In the genomic region with DNA sequence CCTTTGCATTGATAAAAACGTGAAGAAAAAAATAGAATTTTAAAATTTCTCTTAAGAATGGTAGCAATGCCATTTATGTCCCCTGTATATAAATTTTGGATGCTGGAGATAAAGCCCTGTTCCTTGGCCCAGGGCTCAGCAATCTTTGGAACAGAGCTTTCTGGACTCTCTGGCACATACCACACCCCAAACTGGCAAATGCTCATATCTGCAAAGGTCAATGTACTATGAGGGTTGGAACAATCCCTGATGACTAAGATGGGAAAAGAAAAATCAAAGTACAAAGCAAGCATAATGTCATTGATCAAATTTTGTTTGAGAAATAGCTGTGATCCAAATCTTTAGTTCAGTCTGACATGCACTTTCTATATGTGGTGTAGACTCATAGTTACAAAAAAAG, we compare ENCODE assay signal across 1 cellular context.
TF ChIP-seq lines count a peak whose summit lies in the region.

No MANE protein-coding gene starts in this region.

TF ChIP-seq in HepG2, 621 proteins besides CTCF, POLR2A, EP300 and RAD21 (continued from another document):
- TF ChIP-seq ZNF3 (CRISPR knock-in tag; IDR thresholded peaks at IDR 0.05) (no peak), ZFP37 (CRISPR knock-in tag; IDR thresholded peaks at IDR 0.05; ENCODE audit: borderline replicate concordance) (no peak), AHDC1 (CRISPR knock-in tag; IDR thresholded peaks at IDR 0.05; ENCODE audit: borderline replicate concordance) (no peak), ZNF337 (CRISPR knock-in tag; IDR thresholded peaks at IDR 0.05; ENCODE audit: borderline replicate concordance, low read depth) (no peak), SNAI1 (CRISPR knock-in tag; IDR thresholded peaks at IDR 0.05; ENCODE audit: borderline replicate concordance) (no peak)
